In the genomic region with DNA sequence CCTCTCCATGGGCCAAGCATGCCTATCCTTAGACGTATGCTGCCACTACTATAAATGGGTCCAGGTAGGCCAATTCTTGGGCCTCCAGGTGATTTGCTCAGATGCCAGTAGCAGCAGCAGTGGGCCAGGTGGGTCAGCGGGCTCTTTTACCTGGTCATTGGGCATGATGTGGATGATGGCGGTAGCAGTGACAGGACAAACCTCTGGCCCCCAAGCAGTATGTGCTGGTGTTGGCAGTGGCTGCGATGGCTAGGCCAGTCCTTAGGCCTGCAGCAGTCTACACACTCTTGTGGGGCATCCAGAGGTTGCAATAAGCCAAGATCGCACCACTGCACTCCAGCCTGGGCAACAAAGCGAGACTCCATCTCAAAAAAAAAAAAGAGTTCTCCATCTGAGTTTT, we compare ENCODE assay signal across 8 cellular contexts.
"Had no signal": no experiment of that assay in that cellular context is flagged by ENCODE, and none has a peak within 500 bp of the region (broad histone marks: within the 10 kb centered on the region; RNA-seq: fewer than 3 reads in every experiment).

No MANE protein-coding gene starts in this region.

- DNase-seq: GDM1, GF-D8 had no signal

- FAIRE-seq: G401.6, GM12878, GM12891, GM12892, GM18507, GM19239 had no signal
